13 cellular contexts compared by ENCODE assay signal in genomic region chr1:180745098-180745497, GRCh38.
DNase-seq lines count a peak whose midpoint lies in the region; ATAC-seq and TF ChIP-seq lines count a peak whose summit lies in the region.
"Had no signal": no experiment of that assay in that cellular context is flagged by ENCODE, and none has a peak within 500 bp of the region (broad histone marks: within the 10 kb centered on the region; RNA-seq: fewer than 3 reads in every experiment).

No MANE protein-coding gene starts in this region.

- DNase-seq in heart left ventricle (no peak), right cardiac atrium (no peak), neural crest cell (ENCODE audit: low read depth, low spot score) (no peak)
- no peak for DNase-seq in activated naive CD4-positive, alpha-beta T cell treated with Interleukin-2 at 50 U/mL for 16 hours
- DNase-seq in CD8-positive, alpha-beta T cell = no peak
- DNase-seq: ACHN; BE2C; C1 segment of cervical spinal cord; CD4-positive, CD25-positive, alpha-beta regulatory T cell; DMS79 treated with DMSO at 0.1 percent for 48 hours; GF-D8 had no signal

- POLR2A ChIA-PET in HEK293 (lab: Yijun Ruan, JAX) = no interaction called here
- POLR2A ChIA-PET in CD8-positive, alpha-beta T cell (lab: Charles Lee) = no interaction called here

- CTCF ChIA-PET in HEK293 (lab: Yijun Ruan, JAX) = no interaction called here
- CTCF ChIA-PET in CD8-positive, alpha-beta T cell (lab: Charles Lee) = no interaction called here

- peaks cover 17% of the 10 kb centered on the region for H3K9me3 Mint-ChIP-seq in neural crest cell
- H3K9me3 Mint-ChIP-seq in CD8-positive, alpha-beta T cell = peaks cover 35% of the 10 kb centered on the region

- 60 to 68% (median 64%) methylated on average over 6 of the region's 6 CpGs for WGBS in heart left ventricle, 4 donors
- 94% methylated on average over 6 of the region's 6 CpGs for WGBS in right cardiac atrium

- no peaks in the 10 kb centered on the region for H3K27me3 ChIP-seq in heart left ventricle
- H3K27me3 ChIP-seq in right cardiac atrium (ENCODE audit: control insufficient read depth, insufficient read depth) = no peaks in the 10 kb centered on the region
- no peaks in the 10 kb centered on the region for H3K27me3 ChIP-seq in CD8-positive, alpha-beta T cell (ENCODE audit: insufficient read depth, low read length)
- H3K27me3 ChIP-seq: BE2C had no signal

- peaks cover 3% of the 10 kb centered on the region for H3K4me1 Mint-ChIP-seq in neural crest cell
- peaks cover 2% of the 10 kb centered on the region for H3K4me1 Mint-ChIP-seq in CD8-positive, alpha-beta T cell (ENCODE audit: low read depth)

- no peak overlapping the region for H3K27ac ChIP-seq in heart left ventricle
- H3K27ac ChIP-seq in right cardiac atrium (ENCODE audit: low read length) = no peak overlapping the region
- H3K27ac ChIP-seq in HEK293 (ENCODE audit: extremely low read depth, low read depth, low read length) = no peak overlapping the region
- no peak overlapping the region for H3K27ac ChIP-seq in CD8-positive, alpha-beta T cell (ENCODE audit: low read depth, low read length)

- ATAC-seq in heart left ventricle (peak; percentile 37 to 60 (median 42)), right cardiac atrium (no peak)
- no peak for ATAC-seq in CD8-positive, alpha-beta T cell

- H3K36me3 ChIP-seq in heart left ventricle (no peaks in the 10 kb centered on the region), HEK293 (ENCODE audit: control insufficient read depth in 2 of 2, insufficient read depth in 1 of 2, low read length in 2 of 2) (no peaks in the 10 kb centered on the region)
- H3K36me3 ChIP-seq in CD8-positive, alpha-beta T cell (ENCODE audit: insufficient read depth, low read length) = no peaks in the 10 kb centered on the region
- H3K36me3 ChIP-seq: BE2C, HAP-1 had no signal

- H3K4me3 ChIP-seq in heart left ventricle (no peak overlapping the region), right cardiac atrium (ENCODE audit: low read length) (no peak overlapping the region), HEK293 (ENCODE audit: low read depth, low read length) (no peak overlapping the region)
- H3K4me3 ChIP-seq in CD8-positive, alpha-beta T cell (ENCODE audit: low read depth, low read length) = no peak overlapping the region
- H3K4me3 ChIP-seq: HAP-1 had no signal

- no peak for TF ChIP-seq POLR2A in heart left ventricle (IDR thresholded peaks at IDR 0.05)

- no peak overlapping the region for H3K4me3 Mint-ChIP-seq in neural crest cell
- H3K4me3 Mint-ChIP-seq in CD8-positive, alpha-beta T cell = no peak overlapping the region
- H3K4me3 Mint-ChIP-seq: CD4-positive, CD25-positive, alpha-beta regulatory T cell had no signal

- TF ChIP-seq CTCF in heart left ventricle (IDR thresholded peaks at IDR 0.05) (no peak), HEK293 (tag by site-specific recombination; IDR thresholded peaks at IDR 0.05) (no peak), neural crest cell (conservative IDR thresholded peaks at IDR 0.05) (no peak)
- no peak for TF ChIP-seq CTCF in CD8-positive, alpha-beta T cell (IDR thresholded peaks at IDR 0.05)

- H3K27me3 Mint-ChIP-seq in neural crest cell (ENCODE audit: low read depth) = no peaks in the 10 kb centered on the region
- no peaks in the 10 kb centered on the region for H3K27me3 Mint-ChIP-seq in CD8-positive, alpha-beta T cell (ENCODE audit: low read depth)
- H3K27me3 Mint-ChIP-seq: CD4-positive, CD25-positive, alpha-beta regulatory T cell had no signal

- peak overlapping the region; percentile 40 for H3K27ac Mint-ChIP-seq in neural crest cell (ENCODE audit: unreplicated experiment)
- no peak overlapping the region for H3K27ac Mint-ChIP-seq in CD8-positive, alpha-beta T cell
- H3K27ac Mint-ChIP-seq: CD4-positive, CD25-positive, alpha-beta regulatory T cell had no signal

- peaks cover 0 to 7% (median 0%) of the 10 kb centered on the region in 12 donors for H3K4me1 ChIP-seq in heart left ventricle
- no peaks in the 10 kb centered on the region for H3K4me1 ChIP-seq in right cardiac atrium (ENCODE audit: control insufficient read depth, insufficient read depth, low read length)
- no peaks in the 10 kb centered on the region for H3K4me1 ChIP-seq in HEK293 (ENCODE audit: control insufficient read depth, insufficient read depth, low read length)
- no peaks in the 10 kb centered on the region for H3K4me1 ChIP-seq in CD8-positive, alpha-beta T cell (ENCODE audit: insufficient read depth, low read length)
- H3K4me1 ChIP-seq: BE2C, HAP-1 had no signal

- peaks cover 28% of the 10 kb centered on the region for H3K36me3 Mint-ChIP-seq in neural crest cell (ENCODE audit: low read depth)
- peaks cover 61% of the 10 kb centered on the region for H3K36me3 Mint-ChIP-seq in CD8-positive, alpha-beta T cell

- H3K9me3 ChIP-seq in heart left ventricle (peaks cover 0 to 50% (median 10%) of the 10 kb centered on the region in 12 donors), right cardiac atrium (ENCODE audit: control insufficient read depth, low read length) (no peaks in the 10 kb centered on the region), HEK293 (ENCODE audit: control insufficient read depth, insufficient read depth, low read depth, low read length) (no peaks in the 10 kb centered on the region)
- H3K9me3 ChIP-seq in CD8-positive, alpha-beta T cell (ENCODE audit: low read length) = no peaks in the 10 kb centered on the region
- H3K9me3 ChIP-seq: BE2C had no signal

- intact Hi-C loops in heart left ventricle (cut with DNase I) (loop anchor here in 1 of 10 donors (10.0 kb wide), 2 partner anchors 60 to 70 kb away; no protein-coding TSS in a partner anchor), right cardiac atrium (cut with DNase I) (no loop called here)
- intact Hi-C loops in CD8-positive, alpha-beta T cell (cut with DNase I, micrococcal nuclease) = no loop called here

TF ChIP-seq in HEK293, 187 proteins besides CTCF, POLR2A, EP300 and RAD21:
- TF ChIP-seq ZNF596 (tag by site-specific recombination; IDR thresholded peaks at IDR 0.05) (0 out of 2 replicates have a peak, but pooled peaks have one; percentile 18), ZNF202 (tag by site-specific recombination; IDR thresholded peaks at IDR 0.05; ENCODE audit: borderline replicate concordance) (no peak), BCL11B (tag by site-specific recombination; IDR thresholded peaks at IDR 0.05; ENCODE audit: low read depth) (no peak)

Comparison
In these comparisons a context has a peak if more than half of its experiments do, and no peak if none do; other contexts are left out.
1. ATAC-seq: peak in heart left ventricle (4 of 4); none in right cardiac atrium (0 of 2) and CD8-positive, alpha-beta T cell (single experiment).